18 cellular contexts compared by ENCODE assay signal in genomic region chr6:31639043-31639442, GRCh38. TPM values are rescaled to one million over a fixed set of nuclear protein-coding genes. Genes with fewer than 3 reads are reported as not detected.
DNase-seq lines count a peak whose midpoint lies in the region; ATAC-seq, FAIRE-seq and TF ChIP-seq lines count a peak whose summit lies in the region.
"Had no signal": no experiment of that assay in that cellular context is flagged by ENCODE, and none has a peak within 500 bp of the region (broad histone marks: within the 10 kb centered on the region; RNA-seq: fewer than 3 reads in every experiment).

No MANE protein-coding gene starts in this region.

- H3K9me3 Mint-ChIP-seq in WTC11 (no peaks in the 10 kb centered on the region), memory B cell (no peaks in the 10 kb centered on the region)
- H3K9me3 Mint-ChIP-seq: natural killer cell treated with Interleukin-12 subunit alpha and Interleukin-12 subunit beta and Interleukin-15 and Interleukin-18, amount 100 ng/mL, for 72 hours had no signal

- H3K36me3 ChIP-seq in HepG2 (replicated peaks in 1 of 2; ENCODE audit: control insufficient read depth in 1 of 2, insufficient read depth in 2 of 2, low read length in 2 of 2) (peaks cover 64 to 82% of the 10 kb centered on the region in 2 experiments), right lobe of liver (peaks cover 4 to 97% (median 52%) of the 10 kb centered on the region in 4 donors)

- H3K4me1 ChIP-seq in HepG2 (ENCODE audit: insufficient read depth, low read length) (peaks cover 13% of the 10 kb centered on the region), right lobe of liver (peaks cover 0 to 23% (median 0%) of the 10 kb centered on the region in 4 donors)
- H3K4me1 ChIP-seq: breast epithelium, heart left ventricle had no signal

- no peak for TF ChIP-seq RAD21 in HepG2 (CRISPR knock-in tag; IDR thresholded peaks at IDR 0.05)

- intact Hi-C loops in HepG2 (cut with micrococcal nuclease; ENCODE audit: unreplicated experiment) (no loop called here), right lobe of liver (cut with DNase I) (no loop called here)

- H3K27me3 ChIP-seq in HepG2 (ENCODE audit: control insufficient read depth in 1 of 2, insufficient read depth in 2 of 2, low read length in 2 of 2) (no peaks in the 10 kb centered on the region), right lobe of liver (no peaks in the 10 kb centered on the region)
- H3K27me3 ChIP-seq: breast epithelium, heart left ventricle had no signal

- TF ChIP-seq CTCF in HepG2 (CRISPR knock-in tag; IDR thresholded peaks at IDR 0.05) (no peak), right lobe of liver (IDR thresholded peaks at IDR 0.05) (no peak), WTC11 (IDR thresholded peaks at IDR 0.05) (no peak)

- WGBS in HepG2 (ENCODE audit: low lambda C conversion rate), result 96% methylated on average over 9 of the region's 9 CpGs
- 78% methylated on average over 7 of the region's 9 CpGs for WGBS in right lobe of liver (ENCODE audit: insufficient coverage, low coverage, low lambda C conversion rate, missing lambda C conversion rate)

- H3K9me3 ChIP-seq in HepG2 (ENCODE audit: low read length), result no peaks in the 10 kb centered on the region
- H3K9me3 ChIP-seq in right lobe of liver, result no peaks in the 10 kb centered on the region
- H3K9me3 ChIP-seq: breast epithelium, heart left ventricle had no signal

- no peak overlapping the region for H3K4me3 Mint-ChIP-seq in WTC11
- no peak overlapping the region for H3K4me3 Mint-ChIP-seq in memory B cell
- H3K4me3 Mint-ChIP-seq: natural killer cell treated with Interleukin-12 subunit alpha and Interleukin-12 subunit beta and Interleukin-15 and Interleukin-18, amount 100 ng/mL, for 72 hours had no signal

- no peak overlapping the region for H3K27ac ChIP-seq in HepG2 (ENCODE audit: extremely low read length, insufficient read depth, low read length)
- no peak overlapping the region for H3K27ac ChIP-seq in right lobe of liver
- H3K27ac ChIP-seq: breast epithelium, heart left ventricle had no signal

- CTCF ChIA-PET in HepG2 (lab: Yijun Ruan, JAX; ENCODE audit: low intra/inter-chr PET ratio, low total read pairs) (no interaction called here), WTC11 (lab: Charles Lee) (interaction anchor here (0.6 to 1.6 kb wide), 4 partner anchors 13 to 447 kb away, joined by 3 to 4 read pairs (median 3); no protein-coding TSS in a partner anchor)

- no peak for DNase-seq in HepG2 (ENCODE audit: low spot score)
- no peak for DNase-seq in right lobe of liver
- DNase-seq in WTC11 (ENCODE audit: low spot score), result no peak
- DNase-seq in memory B cell (ENCODE audit: low spot score in 2 of 2), result no peak
- DNase-seq in GM19240 (ENCODE audit: insufficient read length, low spot score), result no peak
- DNase-seq: activated naive CD4-positive, alpha-beta T cell; GOT3; heart left ventricle; NCI-H2081; NCI-H526 treated with DMSO at 0.1 percent for 48 hours; SW 1271 had no signal

- H3K4me1 Mint-ChIP-seq in WTC11 (no peaks in the 10 kb centered on the region), memory B cell (peaks cover 1% of the 10 kb centered on the region)

- TF ChIP-seq POLR2A in HepG2 (IDR thresholded peaks at IDR 0.05; ENCODE audit: insufficient read depth in 1 of 2, low read depth in 2 of 2, low read length in 2 of 2) (no peak), right lobe of liver (IDR thresholded peaks at IDR 0.05) (no peak)

- no TSS peak for BruUV-seq in HepG2 (replicated peaks; lab: Mats Ljungman, UMichigan)

- H3K27me3 Mint-ChIP-seq in WTC11 (ENCODE audit: low read depth), result no peaks in the 10 kb centered on the region
- H3K27me3 Mint-ChIP-seq in memory B cell, result no peaks in the 10 kb centered on the region
- H3K27me3 Mint-ChIP-seq: natural killer cell treated with Interleukin-12 subunit alpha and Interleukin-12 subunit beta and Interleukin-15 and Interleukin-18, amount 100 ng/mL, for 72 hours had no signal

- H2AFZ ChIP-seq in HepG2 (ENCODE audit: low read length), result no peak overlapping the region

- H3K36me3 Mint-ChIP-seq in WTC11 (peaks cover 73% of the 10 kb centered on the region), memory B cell (peaks cover 30% of the 10 kb centered on the region)

- H3K79me2 ChIP-seq in HepG2 (ENCODE audit: insufficient read depth, low read length), result no peaks in the 10 kb centered on the region

- no peaks in the 10 kb centered on the region; the same call in 1 of the 2 replicates for H4K20me1 ChIP-seq in HepG2 (ENCODE audit: insufficient read depth, low read length)

- FAIRE-seq in HepG2 (lab: Jason Lieb, UNC), result no peak

- ATAC-seq in HepG2, result no peak
- no peak for ATAC-seq in right lobe of liver
- no peak; the same call in 1 of the 2 replicates for ATAC-seq in WTC11
- no peak for ATAC-seq in memory B cell (ENCODE audit: low read depth)
- ATAC-seq in GM21367 (IDR thresholded peaks at IDR 0.05; ENCODE audit: unreplicated experiment), result no peak
- no peak for ATAC-seq in GM19463 (IDR thresholded peaks at IDR 0.05; ENCODE audit: unreplicated experiment)
- no peak for ATAC-seq in GM21447 (IDR thresholded peaks at IDR 0.05; ENCODE audit: unreplicated experiment)
- ATAC-seq: heart left ventricle; natural killer cell treated with Interleukin-12 subunit alpha and Interleukin-12 subunit beta and Interleukin-15 and Interleukin-18, amount 100 ng/mL, for 72 hours had no signal

- peak overlapping the region; percentile 21; the same call in 1 of the 2 replicates for H3K27ac Mint-ChIP-seq in WTC11
- H3K27ac Mint-ChIP-seq in memory B cell, result peak overlapping the region; percentile 33

- in situ Hi-C loops in HepG2 (cut with HindIII; ENCODE audit: extremely low pct_ligation_motif_present, low pct_unique_long_range_greater_than_20kb), result no loop called here

- POLR2A ChIA-PET in HepG2 (lab: Yijun Ruan, JAX) (interaction anchor here (0.8 to 4.7 kb wide), 10 partner anchors 8 to 329 kb away, joined by 3 to 46 read pairs (median 6); partner anchors contain the start of genes APOM, BAG6, C6orf47 and GPANK1), WTC11 (lab: Charles Lee) (interaction anchor here (0.6 to 2.0 kb wide), 7 partner anchors 8 to 100 kb away, joined by 3 to 7 read pairs (median 4); partner anchors contain the start of gene BAG6)

- no peak overlapping the region for H3K4me3 ChIP-seq in HepG2 (replicated peaks in 1 of 3; ENCODE audit: insufficient read depth in 1 of 3, low read depth in 2 of 3, low read length in 3 of 3)
- H3K4me3 ChIP-seq in right lobe of liver, result no peak overlapping the region
- H3K4me3 ChIP-seq: breast epithelium, heart left ventricle, lung had no signal

- no peak overlapping the region for H3K4me2 ChIP-seq in HepG2 (ENCODE audit: low read depth, low read length)

- TF ChIP-seq EP300 in HepG2 (IDR thresholded peaks at IDR 0.05; ENCODE audit: low read depth in 2 of 2, low read length in 2 of 2), result no peak
- TF ChIP-seq EP300 in HepG2 (CRISPR knock-in tag; IDR thresholded peaks at IDR 0.05; ENCODE audit: borderline replicate concordance), result no peak

- H3K9ac ChIP-seq in HepG2 (ENCODE audit: insufficient read depth, low read depth, low read length), result no peak overlapping the region

RNA-seq across cellular contexts. Expression of gene BAG6, which starts 13.4 kb away (rescaled TPM):
- total RNA-seq in HepG2 (2016; rRNA removed; fragmentation: Illumina TruSeq; extraction: Trizol) (169 and 190 TPM in 2 replicates), right lobe of liver (100 to 1,000 TPM; 114 to 196 (median 142) TPM), WTC11 (2021) (366 to 410 TPM (median 396 TPM) in 3 replicates)
- 84.0 and 88.6 TPM in 2 replicates for total RNA-seq in HepG2 (2016; cell fraction: cytosol; rRNA removed; fragmentation: Illumina TruSeq; extraction: Trizol; ENCODE audit: low read depth)
- total RNA-seq in HepG2 (2016; cell fraction: insoluble cytoplasmic fraction; rRNA removed; fragmentation: Illumina TruSeq; extraction: Trizol), result 156 and 178 TPM in 2 replicates
- total RNA-seq in HepG2 (2016; cell fraction: membrane; rRNA removed; fragmentation: Illumina TruSeq; extraction: Trizol), result 178 and 181 TPM in 2 replicates
- total RNA-seq in HepG2 (2016; cell fraction: nucleus; rRNA removed; fragmentation: Illumina TruSeq; extraction: Trizol), result 152 and 174 TPM in 2 replicates
- 157 and 184 TPM in 2 replicates for polyA plus RNA-seq in HepG2 (2011; rRNA removed)
- polyA plus RNA-seq in HepG2 (2011; cell fraction: cytosol; rRNA removed), result 112 and 150 TPM in 2 replicates
- 529 and 638 TPM in 2 replicates for polyA plus RNA-seq in HepG2 (2011; cell fraction: nucleus; rRNA removed)
- polyA plus RNA-seq in HepG2 (2012), result 358 and 398 TPM in 2 replicates
- polyA plus RNA-seq in HepG2 (2016; cell fraction: cytosol; fragmentation: Illumina TruSeq; extraction: Trizol; ENCODE audit: low read depth), result 78.8 and 95.7 TPM in 2 replicates
- 186 and 257 TPM in 2 replicates for polyA plus RNA-seq in HepG2 (2016; cell fraction: insoluble cytoplasmic fraction; fragmentation: Illumina TruSeq; extraction: Trizol; ENCODE audit: low read depth)
- 151 and 180 TPM in 2 replicates for polyA plus RNA-seq in HepG2 (2016; cell fraction: membrane; fragmentation: Illumina TruSeq; extraction: Trizol; ENCODE audit: low read depth)
- polyA plus RNA-seq in HepG2 (2016; cell fraction: nucleus; fragmentation: Illumina TruSeq; extraction: Trizol; ENCODE audit: insufficient read depth, low read depth), result 346 and 353 TPM in 2 replicates
- 102 and 309 TPM in 2 replicates for polyA minus RNA-seq in HepG2 (2011; rRNA and poly(A)+ RNA removed; ENCODE audit: low replicate concordance)
- polyA minus RNA-seq in HepG2 (2011; cell fraction: cytosol; rRNA and poly(A)+ RNA removed), result 190 and 207 TPM in 2 replicates
- polyA minus RNA-seq in HepG2 (2011; cell fraction: nucleus; rRNA and poly(A)+ RNA removed), result 142 and 160 TPM in 2 replicates

RNA-seq across cellular contexts. Expression of gene APOM, which starts 16.7 kb away (rescaled TPM):
- total RNA-seq in HepG2 (2016; rRNA removed; fragmentation: Illumina TruSeq; extraction: Trizol) (52.9 and 98.2 TPM in 2 replicates), right lobe of liver (100 to 1,000 TPM; 100 to 182 (median 116) TPM), WTC11 (2021) (3.5 to 4.6 TPM (median 4.3 TPM) in 3 replicates)
- total RNA-seq in HepG2 (2016; cell fraction: cytosol; rRNA removed; fragmentation: Illumina TruSeq; extraction: Trizol; ENCODE audit: low read depth), result 43.4 and 48.4 TPM in 2 replicates
- 49.1 and 105 TPM in 2 replicates for total RNA-seq in HepG2 (2016; cell fraction: insoluble cytoplasmic fraction; rRNA removed; fragmentation: Illumina TruSeq; extraction: Trizol)
- total RNA-seq in HepG2 (2016; cell fraction: membrane; rRNA removed; fragmentation: Illumina TruSeq; extraction: Trizol), result 24.9 and 27.7 TPM in 2 replicates
- 80.5 and 97.5 TPM in 2 replicates for total RNA-seq in HepG2 (2016; cell fraction: nucleus; rRNA removed; fragmentation: Illumina TruSeq; extraction: Trizol)
- polyA plus RNA-seq in HepG2 (2011; rRNA removed), result 1,140 and 1,216 TPM in 2 replicates
- 931 and 1,024 TPM in 2 replicates for polyA plus RNA-seq in HepG2 (2011; cell fraction: cytosol; rRNA removed)
- polyA plus RNA-seq in HepG2 (2011; cell fraction: nucleus; rRNA removed), result 672 and 801 TPM in 2 replicates
- polyA plus RNA-seq in HepG2 (2012), result 414 and 633 TPM in 2 replicates
- polyA plus RNA-seq in HepG2 (2016; cell fraction: cytosol; fragmentation: Illumina TruSeq; extraction: Trizol; ENCODE audit: low read depth), result 40.2 and 51.8 TPM in 2 replicates
- 55.3 and 56.0 TPM in 2 replicates for polyA plus RNA-seq in HepG2 (2016; cell fraction: insoluble cytoplasmic fraction; fragmentation: Illumina TruSeq; extraction: Trizol; ENCODE audit: low read depth)
- 20.7 and 25.6 TPM in 2 replicates for polyA plus RNA-seq in HepG2 (2016; cell fraction: membrane; fragmentation: Illumina TruSeq; extraction: Trizol; ENCODE audit: low read depth)
- 129 and 139 TPM in 2 replicates for polyA plus RNA-seq in HepG2 (2016; cell fraction: nucleus; fragmentation: Illumina TruSeq; extraction: Trizol; ENCODE audit: insufficient read depth, low read depth)
- 3.4 and 446 TPM in 2 replicates for polyA minus RNA-seq in HepG2 (2011; rRNA and poly(A)+ RNA removed; ENCODE audit: low replicate concordance)
- polyA minus RNA-seq in HepG2 (2011; cell fraction: cytosol; rRNA and poly(A)+ RNA removed), result 154 and 168 TPM in 2 replicates
- 110 and 177 TPM in 2 replicates for polyA minus RNA-seq in HepG2 (2011; cell fraction: nucleus; rRNA and poly(A)+ RNA removed)

RNA-seq across cellular contexts. Expression of gene PRRC2A, which starts 18.5 kb away (rescaled TPM):
- total RNA-seq in HepG2 (2016; rRNA removed; fragmentation: Illumina TruSeq; extraction: Trizol) (37.2 and 38.9 TPM in 2 replicates), right lobe of liver (10 to 100 TPM; 34.7 to 59.6 (median 39.4) TPM), WTC11 (2021) (372 to 381 TPM (median 373 TPM) in 3 replicates)
- 32.5 and 32.7 TPM in 2 replicates for total RNA-seq in HepG2 (2016; cell fraction: cytosol; rRNA removed; fragmentation: Illumina TruSeq; extraction: Trizol; ENCODE audit: low read depth)
- 32.8 and 40.6 TPM in 2 replicates for total RNA-seq in HepG2 (2016; cell fraction: insoluble cytoplasmic fraction; rRNA removed; fragmentation: Illumina TruSeq; extraction: Trizol)
- 32.8 and 40.2 TPM in 2 replicates for total RNA-seq in HepG2 (2016; cell fraction: membrane; rRNA removed; fragmentation: Illumina TruSeq; extraction: Trizol)
- total RNA-seq in HepG2 (2016; cell fraction: nucleus; rRNA removed; fragmentation: Illumina TruSeq; extraction: Trizol), result 58.3 and 69.5 TPM in 2 replicates
- 47.4 and 60.5 TPM in 2 replicates for polyA plus RNA-seq in HepG2 (2011; rRNA removed)
- polyA plus RNA-seq in HepG2 (2011; cell fraction: cytosol; rRNA removed), result 21.8 and 30.2 TPM in 2 replicates
- 235 and 263 TPM in 2 replicates for polyA plus RNA-seq in HepG2 (2011; cell fraction: nucleus; rRNA removed)
- 80.6 and 104 TPM in 2 replicates for polyA plus RNA-seq in HepG2 (2012)
- polyA plus RNA-seq in HepG2 (2016; cell fraction: cytosol; fragmentation: Illumina TruSeq; extraction: Trizol; ENCODE audit: low read depth), result 12.1 and 13.9 TPM in 2 replicates
- polyA plus RNA-seq in HepG2 (2016; cell fraction: insoluble cytoplasmic fraction; fragmentation: Illumina TruSeq; extraction: Trizol; ENCODE audit: low read depth), result 59.6 and 89.4 TPM in 2 replicates
- 26.0 and 31.8 TPM in 2 replicates for polyA plus RNA-seq in HepG2 (2016; cell fraction: membrane; fragmentation: Illumina TruSeq; extraction: Trizol; ENCODE audit: low read depth)
- 182 and 188 TPM in 2 replicates for polyA plus RNA-seq in HepG2 (2016; cell fraction: nucleus; fragmentation: Illumina TruSeq; extraction: Trizol; ENCODE audit: insufficient read depth, low read depth)
- polyA minus RNA-seq in HepG2 (2011; rRNA and poly(A)+ RNA removed; ENCODE audit: low replicate concordance), result 50.3 and 66.9 TPM in 2 replicates
- 51.5 and 53.4 TPM in 2 replicates for polyA minus RNA-seq in HepG2 (2011; cell fraction: cytosol; rRNA and poly(A)+ RNA removed)
- 120 and 136 TPM in 2 replicates for polyA minus RNA-seq in HepG2 (2011; cell fraction: nucleus; rRNA and poly(A)+ RNA removed)

RNA-seq across cellular contexts. Expression of gene C6orf47, which starts 21.5 kb away (rescaled TPM):
- total RNA-seq in HepG2 (2016; rRNA removed; fragmentation: Illumina TruSeq; extraction: Trizol), result 15.5 and 18.1 TPM in 2 replicates
- total RNA-seq in HepG2 (2016; cell fraction: cytosol; rRNA removed; fragmentation: Illumina TruSeq; extraction: Trizol; ENCODE audit: low read depth), result 4.0 and 4.6 TPM in 2 replicates
- total RNA-seq in HepG2 (2016; cell fraction: insoluble cytoplasmic fraction; rRNA removed; fragmentation: Illumina TruSeq; extraction: Trizol), result 16.8 and 18.5 TPM in 2 replicates
- 10.4 and 12.5 TPM in 2 replicates for total RNA-seq in HepG2 (2016; cell fraction: membrane; rRNA removed; fragmentation: Illumina TruSeq; extraction: Trizol)
- total RNA-seq in HepG2 (2016; cell fraction: nucleus; rRNA removed; fragmentation: Illumina TruSeq; extraction: Trizol), result 11.7 and 13.0 TPM in 2 replicates
- polyA plus RNA-seq in HepG2 (2011; rRNA removed), result 1.7 and 2.1 TPM in 2 replicates
- 1.5 TPM in 2 replicates for polyA plus RNA-seq in HepG2 (2011; cell fraction: cytosol; rRNA removed)
- polyA plus RNA-seq in HepG2 (2011; cell fraction: nucleus; rRNA removed), result 3.0 and 3.3 TPM in 2 replicates
- 3.3 and 4.4 TPM in 2 replicates for polyA plus RNA-seq in HepG2 (2012)
- polyA plus RNA-seq in HepG2 (2016; cell fraction: cytosol; fragmentation: Illumina TruSeq; extraction: Trizol; ENCODE audit: low read depth), result 1.9 and 2.9 TPM in 2 replicates
- 12.2 and 12.5 TPM in 2 replicates for polyA plus RNA-seq in HepG2 (2016; cell fraction: insoluble cytoplasmic fraction; fragmentation: Illumina TruSeq; extraction: Trizol; ENCODE audit: low read depth)
- 5.2 and 6.9 TPM in 2 replicates for polyA plus RNA-seq in HepG2 (2016; cell fraction: membrane; fragmentation: Illumina TruSeq; extraction: Trizol; ENCODE audit: low read depth)
- polyA plus RNA-seq in HepG2 (2016; cell fraction: nucleus; fragmentation: Illumina TruSeq; extraction: Trizol; ENCODE audit: insufficient read depth, low read depth), result 11.9 and 12.9 TPM in 2 replicates
- polyA minus RNA-seq in HepG2 (2011; rRNA and poly(A)+ RNA removed; ENCODE audit: low replicate concordance), result 3.9 and 10.7 TPM in 2 replicates
- 1.2 and 1.3 TPM in 2 replicates for polyA minus RNA-seq in HepG2 (2011; cell fraction: cytosol; rRNA and poly(A)+ RNA removed)
- 5.3 and 6.1 TPM in 2 replicates for polyA minus RNA-seq in HepG2 (2011; cell fraction: nucleus; rRNA and poly(A)+ RNA removed)
- total RNA-seq in right lobe of liver, result 1 to 10 TPM; 6.6 to 8.7 (median 7.6) TPM
- 14.0 to 16.3 TPM (median 14.3 TPM) in 3 replicates for total RNA-seq in WTC11 (2021)

RNA-seq across cellular contexts. Expression of gene AIF1, which starts 24.0 kb away (rescaled TPM):
- total RNA-seq in HepG2 (2016; rRNA removed; fragmentation: Illumina TruSeq; extraction: Trizol) (not detected in 2 replicates), right lobe of liver (10 to 100 TPM in 4 of 6 experiments, 1 to 10 TPM in 2; 6.7 to 28.5 (median 13.0) TPM), WTC11 (2021) (5.4 to 8.5 TPM (median 7.1 TPM) in 3 replicates)
- 0.62 and 0.91 TPM in 2 replicates for total RNA-seq in HepG2 (2016; cell fraction: cytosol; rRNA removed; fragmentation: Illumina TruSeq; extraction: Trizol; ENCODE audit: low read depth)
- not detected in 2 replicates for total RNA-seq in HepG2 (2016; cell fraction: insoluble cytoplasmic fraction; rRNA removed; fragmentation: Illumina TruSeq; extraction: Trizol)
- 0.48 TPM in 1 of 2 replicates, not detected in the other for total RNA-seq in HepG2 (2016; cell fraction: membrane; rRNA removed; fragmentation: Illumina TruSeq; extraction: Trizol)
- total RNA-seq in HepG2 (2016; cell fraction: nucleus; rRNA removed; fragmentation: Illumina TruSeq; extraction: Trizol), result not detected in 2 replicates
- 1.4 and 1.5 TPM in 2 replicates for polyA plus RNA-seq in HepG2 (2011; rRNA removed)
- 0.44 and 1.3 TPM in 2 replicates for polyA plus RNA-seq in HepG2 (2011; cell fraction: cytosol; rRNA removed)
- polyA plus RNA-seq in HepG2 (2011; cell fraction: nucleus; rRNA removed), result 0.72 and 1.6 TPM in 2 replicates
- polyA plus RNA-seq in HepG2 (2012), result 1.6 and 7.5 TPM in 2 replicates
- 0.98 and 1.2 TPM in 2 replicates for polyA plus RNA-seq in HepG2 (2016; cell fraction: cytosol; fragmentation: Illumina TruSeq; extraction: Trizol; ENCODE audit: low read depth)
- 0.60 and 0.98 TPM in 2 replicates for polyA plus RNA-seq in HepG2 (2016; cell fraction: insoluble cytoplasmic fraction; fragmentation: Illumina TruSeq; extraction: Trizol; ENCODE audit: low read depth)
- polyA plus RNA-seq in HepG2 (2016; cell fraction: membrane; fragmentation: Illumina TruSeq; extraction: Trizol; ENCODE audit: low read depth), result 0.76 and 1.2 TPM in 2 replicates
- 1.3 TPM in 1 of 2 replicates, not detected in the other for polyA plus RNA-seq in HepG2 (2016; cell fraction: nucleus; fragmentation: Illumina TruSeq; extraction: Trizol; ENCODE audit: insufficient read depth, low read depth)
- not detected in 2 replicates for polyA minus RNA-seq in HepG2 (2011; rRNA and poly(A)+ RNA removed; ENCODE audit: low replicate concordance)
- polyA minus RNA-seq in HepG2 (2011; cell fraction: cytosol; rRNA and poly(A)+ RNA removed), result not detected in 2 replicates
- polyA minus RNA-seq in HepG2 (2011; cell fraction: nucleus; rRNA and poly(A)+ RNA removed), result 0.75 TPM in 1 of 2 replicates, not detected in the other
- total RNA-seq: renal cortical epithelial cell had no signal
